Comparison of ENCODE assay signal across 17 cellular contexts in the genomic region with DNA sequence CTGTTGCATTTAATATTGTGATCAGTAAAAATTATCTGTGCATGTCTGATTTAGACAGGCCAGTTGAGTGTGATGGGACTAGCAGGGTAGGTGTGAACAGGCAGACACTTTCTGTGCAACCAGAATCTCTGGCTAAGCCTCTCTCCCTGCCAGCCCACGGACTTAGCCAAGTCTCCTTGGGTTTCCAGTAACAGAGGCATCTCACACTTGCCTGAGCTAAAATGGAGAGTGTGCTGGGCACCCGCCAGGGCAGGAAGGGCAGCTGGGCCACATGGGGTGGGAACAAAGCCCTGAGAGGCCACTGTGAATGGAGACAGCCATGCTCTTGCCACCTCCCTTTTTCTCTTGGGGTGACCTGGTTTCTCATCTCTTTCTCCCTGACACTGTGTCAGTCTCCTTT.
"Had no signal": no experiment of that assay in that cellular context is flagged by ENCODE, and none has a peak within 500 bp of the region (broad histone marks: within the 10 kb centered on the region; RNA-seq: fewer than 3 reads in every experiment).

No MANE protein-coding gene starts in this region.

- H3K4me3 Mint-ChIP-seq: activated CD4-positive, alpha-beta T cell treated with anti-CD3 and anti-CD28 coated beads, Interleukin-2, amount 10 ng/mL, durations not matched to agents 24 days and 14 days; activated CD8-positive, alpha-beta T cell treated with anti-CD3 and anti-CD28 coated beads for 36 hours; activated naive CD4-positive, alpha-beta T cell treated with anti-CD3 and anti-CD28 coated beads for 36 hours; activated T-cell treated with anti-CD3 and anti-CD28 coated beads, Interleukin-2, amount 50 U/mL, for 24 hours; naive thymus-derived CD4-positive, alpha-beta T cell; stimulated activated memory B cell treated with anti-CD40 and anti-IgM and Interleukin-4, amounts not matched to agents 10 μg/mL and 1 μg/mL and 100 μg/mL, for 72 hours had no signal

- H3K9me3 ChIP-seq: body of pancreas, colonic mucosa, left lung, pancreas, sigmoid colon, testis had no signal

- H3K36me3 ChIP-seq: colonic mucosa, left lung, pancreas, sigmoid colon had no signal

- H3K36me3 Mint-ChIP-seq: naive thymus-derived CD4-positive, alpha-beta T cell; stimulated activated memory B cell treated with anti-CD40 and anti-IgM and Interleukin-4, amounts not matched to agents 10 μg/mL and 1 μg/mL and 100 μg/mL, for 72 hours had no signal

- H3K27ac ChIP-seq: body of pancreas, colonic mucosa, left lung, pancreas, sigmoid colon, testis had no signal

- H3K27me3 ChIP-seq: body of pancreas, colonic mucosa, left lung, pancreas, sigmoid colon, testis had no signal

- H3K27ac Mint-ChIP-seq: activated CD4-positive, alpha-beta T cell treated with anti-CD3 and anti-CD28 coated beads, Interleukin-2, amount 10 ng/mL, durations not matched to agents 24 days and 14 days; activated CD8-positive, alpha-beta T cell treated with anti-CD3 and anti-CD28 coated beads for 36 hours; activated naive CD4-positive, alpha-beta T cell treated with anti-CD3 and anti-CD28 coated beads for 36 hours; activated T-cell treated with anti-CD3 and anti-CD28 coated beads, Interleukin-2, amount 50 U/mL, for 24 hours; naive thymus-derived CD4-positive, alpha-beta T cell; stimulated activated memory B cell treated with anti-CD40 and anti-IgM and Interleukin-4, amounts not matched to agents 10 μg/mL and 1 μg/mL and 100 μg/mL, for 72 hours had no signal

- DNase-seq: activated CD4-positive, alpha-beta T cell treated with anti-CD3 and anti-CD28 coated beads, Interleukin-2, amount 10 ng/mL, durations not matched to agents 24 days and 14 days; activated CD8-positive, alpha-beta T cell treated with anti-CD3 and anti-CD28 coated beads for 36 hours; activated naive CD4-positive, alpha-beta T cell treated with anti-CD3 and anti-CD28 coated beads for 36 hours; activated T-cell treated with anti-CD3 and anti-CD28 coated beads, Interleukin-2, amount 50 U/mL, for 24 hours; body of pancreas; colonic mucosa; foreskin melanocyte; kidney; left lung; mammary epithelial cell; naive thymus-derived CD4-positive, alpha-beta T cell; pancreas; sigmoid colon; stimulated activated CD4-positive, alpha-beta T cell treated with anti-CD3 and anti-CD28 coated beads, Interleukin-4, amount 100 ng/mL, for 24 hours; T1000; testis had no signal

- H3K4me3 ChIP-seq: body of pancreas, colonic mucosa, left lung, pancreas, sigmoid colon, testis had no signal

- H3K4me1 ChIP-seq: body of pancreas, colonic mucosa, left lung, pancreas, testis had no signal

- H3K9me3 Mint-ChIP-seq: activated CD4-positive, alpha-beta T cell treated with anti-CD3 and anti-CD28 coated beads, Interleukin-2, amount 10 ng/mL, durations not matched to agents 24 days and 14 days; activated CD8-positive, alpha-beta T cell treated with anti-CD3 and anti-CD28 coated beads for 36 hours; activated naive CD4-positive, alpha-beta T cell treated with anti-CD3 and anti-CD28 coated beads for 36 hours; activated T-cell treated with anti-CD3 and anti-CD28 coated beads, Interleukin-2, amount 50 U/mL, for 24 hours; naive thymus-derived CD4-positive, alpha-beta T cell; stimulated activated memory B cell treated with anti-CD40 and anti-IgM and Interleukin-4, amounts not matched to agents 10 μg/mL and 1 μg/mL and 100 μg/mL, for 72 hours had no signal

- H3K4me1 Mint-ChIP-seq: stimulated activated memory B cell treated with anti-CD40 and anti-IgM and Interleukin-4, amounts not matched to agents 10 μg/mL and 1 μg/mL and 100 μg/mL, for 72 hours had no signal

- H3K27me3 Mint-ChIP-seq: activated CD8-positive, alpha-beta T cell treated with anti-CD3 and anti-CD28 coated beads for 36 hours; activated T-cell treated with anti-CD3 and anti-CD28 coated beads, Interleukin-2, amount 50 U/mL, for 24 hours; stimulated activated memory B cell treated with anti-CD40 and anti-IgM and Interleukin-4, amounts not matched to agents 10 μg/mL and 1 μg/mL and 100 μg/mL, for 72 hours had no signal

- ATAC-seq: activated CD8-positive, alpha-beta T cell treated with anti-CD3 and anti-CD28 coated beads for 36 hours; body of pancreas; left lung; naive thymus-derived CD4-positive, alpha-beta T cell; pancreas; stimulated activated memory B cell treated with anti-CD40 and anti-IgM and Interleukin-4, amounts not matched to agents 10 μg/mL and 1 μg/mL and 100 μg/mL, for 72 hours had no signal
